22 cellular contexts compared by ENCODE assay signal in genomic region chr14:22081352-22081751, GRCh38.
"Had no signal": no experiment of that assay in that cellular context is flagged by ENCODE, and none has a peak within 500 bp of the region (broad histone marks: within the 10 kb centered on the region; RNA-seq: fewer than 3 reads in every experiment).

No MANE protein-coding gene starts in this region.

- H3K27me3 ChIP-seq: heart right ventricle, neutrophil, right atrium auricular region, vagina had no signal

- H3K9me3 Mint-ChIP-seq: activated B cell treated with CpG ODN at 0.5 μM for 24 hours, brain, nephron, type B pancreatic cell had no signal

- H3K27ac ChIP-seq: heart right ventricle, neutrophil, pancreas, psoas muscle, right atrium auricular region, vagina had no signal

- H3K36me3 ChIP-seq: heart right ventricle, neutrophil, pancreas, right atrium auricular region, vagina had no signal

- DNase-seq: activated B cell treated with CpG ODN at 0.5 μM for 24 hours; activated CD4-positive, alpha-beta T cell treated with anti-CD3 and anti-CD28 coated beads for 48 hours; activated CD8-positive, alpha-beta memory T cell treated with anti-CD3 and anti-CD28 coated beads, Interleukin-2, amount 50 U/mL, for 48 hours; activated effector memory CD4-positive, alpha-beta T cell treated with anti-CD3 and anti-CD28 coated beads, Interleukin-2, amount 50 U/mL, for 16 hours; activated T-cell treated with anti-CD3 and anti-CD28 coated beads, Interleukin-2, amount 50 U/mL, for 48 hours; aorta; heart right ventricle; islet precursor cell; left cardiac atrium; midbrain; pancreas; psoas muscle; stimulated activated CD4-positive, alpha-beta T cell treated with anti-CD3 and anti-CD28 coated beads, Interleukin-4, amount 100 ng/mL, for 24 hours; stimulated activated naive CD4-positive, alpha-beta T cell treated with Interleukin-2 at 50 U/mL for 16 hours; T1000 had no signal

- H3K4me1 Mint-ChIP-seq: activated B cell treated with CpG ODN at 0.5 μM for 24 hours, brain, nephron had no signal

- H3K4me1 ChIP-seq: heart right ventricle, pancreas, psoas muscle, right atrium auricular region, vagina had no signal

- H3K9me3 ChIP-seq: heart right ventricle, neutrophil, pancreas, psoas muscle, right atrium auricular region, vagina had no signal

- H3K4me3 Mint-ChIP-seq: activated B cell treated with CpG ODN at 0.5 μM for 24 hours, brain, nephron, type B pancreatic cell had no signal

- ATAC-seq: heart right ventricle, left cardiac atrium, pancreas, psoas muscle, SK-N-SH treated with all-trans-retinoic acid at 6 μM for 48 hours had no signal

- H3K36me3 Mint-ChIP-seq: brain, type B pancreatic cell had no signal

- H3K4me3 ChIP-seq: heart right ventricle, pancreas, psoas muscle, right atrium auricular region, vagina had no signal

- H3K27ac Mint-ChIP-seq: activated B cell treated with CpG ODN at 0.5 μM for 24 hours, brain, nephron, type B pancreatic cell had no signal
